In the genomic region with DNA sequence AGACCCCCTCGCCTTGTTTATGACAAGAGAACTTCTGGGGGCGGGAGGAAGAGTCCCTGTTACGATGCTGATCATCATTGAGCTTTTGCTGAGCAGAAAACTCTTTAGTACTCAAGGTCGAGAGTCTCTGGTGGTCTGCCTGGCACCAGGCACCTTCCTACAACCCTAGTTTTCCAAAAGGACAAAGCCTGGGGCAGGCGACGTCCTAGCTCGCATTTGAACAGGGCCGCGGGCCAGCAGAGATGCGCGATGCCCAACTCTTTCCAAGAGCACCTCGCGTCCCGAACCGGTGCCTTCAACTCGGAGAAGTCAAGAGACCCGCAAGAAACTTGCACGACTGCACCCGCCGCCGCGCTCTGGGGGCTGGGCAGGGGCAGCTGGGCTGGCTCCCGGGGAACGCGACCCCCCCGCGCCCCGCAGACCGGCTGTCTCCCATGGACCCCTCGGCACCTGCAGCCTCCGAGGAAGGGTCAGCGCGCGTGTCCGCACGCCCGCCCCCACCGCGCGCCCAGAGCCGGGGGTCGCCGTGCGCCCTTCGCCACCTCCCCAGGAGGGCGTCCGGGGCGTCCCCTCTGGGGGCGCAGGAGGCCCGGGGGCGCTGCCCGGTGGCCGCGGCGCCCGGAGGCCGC, we compare ENCODE assay signal across 8 cellular contexts. TPM values are rescaled to one million over a fixed set of nuclear protein-coding genes. Genes with fewer than 3 reads are reported as not detected.
A peak's percentile ranks its signal among the peaks of the same experiment; 100 is the strongest.
DNase-seq lines count a peak whose midpoint lies in the region; ATAC-seq and TF ChIP-seq lines count a peak whose summit lies in the region.

No MANE protein-coding gene starts in this region.

- intact Hi-C loops in transverse colon (cut with DNase I; ENCODE audit: low total_unique reads) = no loop called here

- peak overlapping the region; percentile 52 to 72 (median 66) for H3K4me3 ChIP-seq in Peyer's patch
- peak overlapping the region; percentile 59 to 92 (median 70) for H3K4me3 ChIP-seq in transverse colon

- H3K36me3 ChIP-seq in Peyer's patch = no peaks in the 10 kb centered on the region
- H3K36me3 ChIP-seq in transverse colon = no peaks in the 10 kb centered on the region

- 3% methylated on average over 52 of the region's 57 CpGs; no CpG with 5 or more reads in 1 of the 2 donors for WGBS in transverse colon (ENCODE audit: low coverage in 1 of 2), 2 donors

- H3K9me3 ChIP-seq in Peyer's patch (no peaks in the 10 kb centered on the region), transverse colon (no peaks in the 10 kb centered on the region)

- no peak for ATAC-seq in GM18907 (IDR thresholded peaks at IDR 0.05; ENCODE audit: unreplicated experiment)

- DNase-seq in activated CD4-positive, alpha-beta T cell treated with anti-CD3 and anti-CD28 coated beads for 48 hours = peak; percentile 29
- DNase-seq in activated CD4-positive, alpha-beta T cell treated with anti-CD3 and anti-CD28 coated beads for 1 hour = no peak
- DNase-seq in Peyer's patch (no peak), dermis blood vessel endothelial cell (peak; percentile 37), lung microvascular endothelial cell (ENCODE audit: low read depth in 2 of 2) (peak; percentile 29 to 36), transverse colon (peak; percentile 31), cerebellum (ENCODE audit: low spot score) (no peak)

- no peaks in the 10 kb centered on the region for H3K27me3 ChIP-seq in Peyer's patch
- peaks cover 5% of the 10 kb centered on the region for H3K27me3 ChIP-seq in transverse colon

- TF ChIP-seq CTCF in Peyer's patch (IDR thresholded peaks at IDR 0.05) (no peak), transverse colon (IDR thresholded peaks at IDR 0.05) (no peak)

- TF ChIP-seq POLR2A in Peyer's patch (IDR thresholded peaks at IDR 0.05) (no peak), transverse colon (IDR thresholded peaks at IDR 0.05) (no peak)

- H3K27ac ChIP-seq in Peyer's patch = peak overlapping the region in 2 of 4 donors; percentile 60 to 79
- peak overlapping the region; percentile 64 to 83 (median 78) for H3K27ac ChIP-seq in transverse colon

- H3K4me1 ChIP-seq in Peyer's patch = peaks cover 0 to 24% (median 2%) of the 10 kb centered on the region in 4 donors
- peaks cover 15 to 25% (median 23%) of the 10 kb centered on the region in 4 donors for H3K4me1 ChIP-seq in transverse colon

- no peak for TF ChIP-seq EP300 in transverse colon (IDR thresholded peaks at IDR 0.05; ENCODE audit: low read depth)

- in situ Hi-C loops in transverse colon (cut with MboI; ENCODE audit: low pct_ligation_motif_present in 1 of 4, low pct_unique_long_range_greater_than_20kb in 1 of 4, low sequenced_read_pairs in 3 of 4) = no loop called here

RNA-seq across cellular contexts. Expression of a gene that starts 0.4 kb away (rescaled TPM):
- total RNA-seq in Peyer's patch (10 to 100 TPM in 1 of 4 donors, 1 to 10 TPM in 3; 3.3 to 23.9 (median 4.4) TPM), dermis blood vessel endothelial cell (4.6 and 6.8 TPM in 2 replicates), lung microvascular endothelial cell (5.4 and 6.3 TPM in 2 replicates), transverse colon (1 to 10 TPM in 3 of 4 donors, under 1 TPM in 1; 0.75 to 6.8 (median 6.3) TPM), cerebellum (38.5 TPM)

RNA-seq across cellular contexts. Expression of a gene that starts 57.2 kb away (rescaled TPM):
- total RNA-seq in Peyer's patch (100 to 1,000 TPM in 2 of 4 donors, 10 to 100 TPM in 2; 41.5 to 157 (median 98.3) TPM), dermis blood vessel endothelial cell (16.7 and 35.7 TPM in 2 replicates), lung microvascular endothelial cell (15.7 and 20.0 TPM in 2 replicates), transverse colon (100 to 1,000 TPM in 3 of 4 donors, 10 to 100 TPM in 1; 99.5 to 302 (median 151) TPM), cerebellum (18.9 TPM)

Comparison
In these comparisons a context has a peak if more than half of its experiments do, and no peak if none do; other contexts are left out.
1. DNase-seq: peak in activated CD4-positive, alpha-beta T cell treated with anti-CD3 and anti-CD28 coated beads for 48 hours (single experiment), dermis blood vessel endothelial cell (single experiment), lung microvascular endothelial cell (2 of 2) and transverse colon (single experiment); none in activated CD4-positive, alpha-beta T cell treated with anti-CD3 and anti-CD28 coated beads for 1 hour (single experiment), Peyer's patch (0 of 3) and cerebellum (single experiment).